Comparison of ENCODE assay signal across 1 cellular context in the genomic region with DNA sequence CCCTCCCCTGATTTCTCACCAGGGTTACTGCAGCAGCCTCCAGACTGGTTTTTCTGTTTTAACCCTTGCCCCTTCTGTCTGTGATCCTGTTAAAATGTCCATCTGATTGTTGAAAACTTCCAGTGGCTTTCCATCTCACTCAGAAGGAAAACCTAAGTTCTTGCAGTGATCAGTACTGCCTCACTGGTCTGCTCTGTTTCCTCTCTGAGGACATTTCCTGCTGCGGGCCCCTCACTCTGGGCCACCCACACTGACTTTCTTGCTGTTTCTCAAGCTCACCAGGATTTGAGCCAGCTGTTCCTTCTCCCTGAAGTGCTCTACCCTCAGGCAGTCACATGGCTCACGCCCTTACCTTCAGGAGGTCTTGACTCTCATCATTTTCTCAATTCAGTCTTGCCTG.
TF ChIP-seq lines count a peak whose summit lies in the region.

No MANE protein-coding gene starts in this region.

TF ChIP-seq in K562, 482 proteins besides CTCF, POLR2A, EP300 and RAD21:
- no peak for TF ChIP-seq XRCC3 (IDR thresholded peaks at IDR 0.05)
- no peak for TF ChIP-seq ZNF644 (tag; IDR thresholded peaks at IDR 0.05; ENCODE audit: low read depth)
- TF ChIP-seq HBP1 (CRISPR knock-in tag; IDR thresholded peaks at IDR 0.05) = no peak
- TF ChIP-seq ZZZ3 (IDR thresholded peaks at IDR 0.05) = no peak
- TF ChIP-seq ZNF764 (CRISPR knock-in tag; IDR thresholded peaks at IDR 0.05; ENCODE audit: low read depth) = no peak
- no peak for TF ChIP-seq RREB1 (CRISPR knock-in tag; IDR thresholded peaks at IDR 0.05)
- TF ChIP-seq NBN (IDR thresholded peaks at IDR 0.05; ENCODE audit: low read depth) = no peak
- TF ChIP-seq DIDO1 (tag; IDR thresholded peaks at IDR 0.05; ENCODE audit: low read depth) = no peak
- TF ChIP-seq, protein P1, sequence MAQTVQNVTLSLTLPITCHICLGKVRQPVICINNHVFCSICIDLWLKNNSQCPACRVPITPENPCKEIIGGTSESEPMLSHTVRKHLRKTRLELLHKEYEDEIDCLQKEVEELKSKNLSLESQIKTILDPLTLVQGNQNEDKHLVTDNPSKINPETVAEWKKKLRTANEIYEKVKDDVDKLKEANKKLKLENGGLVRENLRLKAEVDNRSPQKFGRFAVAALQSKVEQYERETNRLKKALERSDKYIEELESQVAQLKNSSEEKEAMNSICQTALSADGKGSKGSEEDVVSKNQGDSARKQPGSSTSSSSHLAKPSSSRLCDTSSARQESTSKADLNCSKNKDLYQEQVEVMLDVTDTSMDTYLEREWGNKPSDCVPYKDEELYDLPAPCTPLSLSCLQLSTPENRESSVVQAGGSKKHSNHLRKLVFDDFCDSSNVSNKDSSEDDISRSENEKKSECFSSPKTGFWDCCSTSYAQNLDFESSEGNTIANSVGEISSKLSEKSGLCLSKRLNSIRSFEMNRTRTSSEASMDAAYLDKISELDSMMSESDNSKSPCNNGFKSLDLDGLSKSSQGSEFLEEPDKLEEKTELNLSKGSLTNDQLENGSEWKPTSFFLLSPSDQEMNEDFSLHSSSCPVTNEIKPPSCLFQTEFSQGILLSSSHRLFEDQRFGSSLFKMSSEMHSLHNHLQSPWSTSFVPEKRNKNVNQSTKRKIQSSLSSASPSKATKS (CRISPR knock-in tag; IDR thresholded peaks at IDR 0.05) = no peak
- TF ChIP-seq TAF7 (tag; IDR thresholded peaks at IDR 0.05) = no peak
- TF ChIP-seq PRMT5 (CRISPR knock-in tag; IDR thresholded peaks at IDR 0.05) = no peak
- no peak for TF ChIP-seq NKRF (IDR thresholded peaks at IDR 0.05; ENCODE audit: borderline replicate concordance)
- TF ChIP-seq HNRNPL (IDR thresholded peaks at IDR 0.05; ENCODE audit: low read depth, low read length) = no peak
- TF ChIP-seq MBD2 (IDR thresholded peaks at IDR 0.05; ENCODE audit: borderline replicate concordance, low read depth) = no peak
- no peak for TF ChIP-seq ZKSCAN1 (IDR thresholded peaks at IDR 0.05; ENCODE audit: low read depth, low read length)
- TF ChIP-seq LEF1 (IDR thresholded peaks at IDR 0.05) = no peak
- no peak for TF ChIP-seq ZNF76 (CRISPR knock-in tag; IDR thresholded peaks at IDR 0.05; ENCODE audit: borderline replicate concordance)
TF ChIP-seq in K562: peak in this region for 0.
